Comparison of ENCODE assay signal across 8 cellular contexts in the genomic region with DNA sequence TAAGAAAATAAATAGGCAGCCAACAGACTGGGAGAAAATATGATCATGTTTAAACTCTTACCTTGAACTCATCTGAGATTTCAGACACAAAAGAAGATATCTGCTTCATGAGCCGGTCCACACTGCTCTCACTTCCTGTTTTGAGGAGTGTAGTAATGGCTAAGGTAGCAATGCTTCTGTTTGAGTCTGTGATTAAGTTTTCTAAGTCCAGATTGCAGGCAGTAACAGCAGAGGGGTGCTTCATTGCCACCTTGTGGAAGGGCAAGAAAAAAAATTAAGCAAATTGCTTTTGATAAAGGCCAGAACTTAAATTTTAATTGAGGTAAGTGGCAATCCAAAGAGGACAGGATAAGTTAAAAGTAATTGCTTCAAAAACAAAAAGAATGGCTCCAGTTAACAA.
DNase-seq lines count a peak whose midpoint lies in the region; ATAC-seq and TF ChIP-seq lines count a peak whose summit lies in the region.

No MANE protein-coding gene starts in this region.

- DNase-seq in CD8-positive, alpha-beta T cell, result no peak
- peak; percentile 26 for DNase-seq in RWPE1 (ENCODE audit: low spot score)
- peak; percentile 20 for DNase-seq in hepatocyte (ENCODE audit: low spot score)
- no peak for DNase-seq in coronary artery (ENCODE audit: low spot score)
- DNase-seq in effector CD4-positive, alpha-beta T cell, result no peak

- H3K27ac Mint-ChIP-seq in CD8-positive, alpha-beta T cell, result peak overlapping the region; percentile 35

- ATAC-seq in CD8-positive, alpha-beta T cell, result no peak
- ATAC-seq in GM18861 (IDR thresholded peaks at IDR 0.05; ENCODE audit: unreplicated experiment) (peak; percentile 93), HG03378 (IDR thresholded peaks at IDR 0.05; ENCODE audit: unreplicated experiment) (peak; percentile 89), GM19463 (IDR thresholded peaks at IDR 0.05; ENCODE audit: unreplicated experiment) (no peak)

- H3K27me3 ChIP-seq in CD8-positive, alpha-beta T cell (ENCODE audit: insufficient read depth, low read length), result no peaks in the 10 kb centered on the region
- H3K27me3 ChIP-seq in hepatocyte, result no peaks in the 10 kb centered on the region

- no peaks in the 10 kb centered on the region for H3K27me3 Mint-ChIP-seq in CD8-positive, alpha-beta T cell (ENCODE audit: low read depth)

- POLR2A ChIA-PET in CD8-positive, alpha-beta T cell (lab: Charles Lee), result no interaction called here
- POLR2A ChIA-PET in RWPE1 (lab: Yijun Ruan, JAX; ENCODE audit: low non-redundant PET), result no interaction called here

- intact Hi-C loops in CD8-positive, alpha-beta T cell (cut with DNase I, micrococcal nuclease), result loop anchor here (1.0 to 5.0 kb wide), 3 partner anchors 318 to 489 kb away; partner anchors contain the start of gene KLHDC10 (in 2 of the 2)

- H2AFZ ChIP-seq in hepatocyte, result no peak overlapping the region

- no peaks in the 10 kb centered on the region for H4K20me1 ChIP-seq in hepatocyte (ENCODE audit: insufficient read depth, poor library complexity, severe bottlenecking)

- H3K4me1 ChIP-seq in CD8-positive, alpha-beta T cell (ENCODE audit: insufficient read depth, low read length), result no peaks in the 10 kb centered on the region
- H3K4me1 ChIP-seq in hepatocyte (ENCODE audit: insufficient read depth), result no peaks in the 10 kb centered on the region

- CTCF ChIA-PET in CD8-positive, alpha-beta T cell (lab: Charles Lee), result no interaction called here
- CTCF ChIA-PET in RWPE1 (lab: Yijun Ruan, JAX), result no interaction called here

- no peak overlapping the region for H3K4me3 Mint-ChIP-seq in CD8-positive, alpha-beta T cell

- no peak overlapping the region for H3K4me3 ChIP-seq in CD8-positive, alpha-beta T cell (ENCODE audit: low read depth, low read length)
- no peak overlapping the region for H3K4me3 ChIP-seq in hepatocyte
- H3K4me3 ChIP-seq in coronary artery, result no peak overlapping the region

- no peak overlapping the region for H3K4me2 ChIP-seq in hepatocyte

- peaks cover 17% of the 10 kb centered on the region for H3K36me3 Mint-ChIP-seq in CD8-positive, alpha-beta T cell

- H3K9me3 ChIP-seq in CD8-positive, alpha-beta T cell (ENCODE audit: low read length), result no peaks in the 10 kb centered on the region
- no peaks in the 10 kb centered on the region for H3K9me3 ChIP-seq in hepatocyte (ENCODE audit: low read depth)

- no peak overlapping the region for H3K27ac ChIP-seq in CD8-positive, alpha-beta T cell (ENCODE audit: low read depth, low read length)
- no peak overlapping the region for H3K27ac ChIP-seq in RWPE1
- H3K27ac ChIP-seq in hepatocyte, result no peak overlapping the region
- no peak overlapping the region for H3K27ac ChIP-seq in coronary artery

- TF ChIP-seq CTCF in CD8-positive, alpha-beta T cell (IDR thresholded peaks at IDR 0.05), result no peak
- TF ChIP-seq CTCF in RWPE1 (conservative IDR thresholded peaks at IDR 0.05; ENCODE audit: low read depth) (peak; percentile 28), hepatocyte (IDR thresholded peaks at IDR 0.05; ENCODE audit: poor library complexity) (peak; percentile 28), coronary artery (IDR thresholded peaks at IDR 0.05) (no peak)

- no peaks in the 10 kb centered on the region for H3K36me3 ChIP-seq in CD8-positive, alpha-beta T cell (ENCODE audit: insufficient read depth, low read length)
- no peaks in the 10 kb centered on the region for H3K36me3 ChIP-seq in hepatocyte (replicated peaks; ENCODE audit: insufficient read depth, low read depth)

- H3K9me2 ChIP-seq in hepatocyte (replicated peaks; ENCODE audit: insufficient read depth), result no peaks in the 10 kb centered on the region

- no peaks in the 10 kb centered on the region for H3K79me2 ChIP-seq in hepatocyte

- peaks cover 3% of the 10 kb centered on the region for H3K9me3 Mint-ChIP-seq in CD8-positive, alpha-beta T cell

- H3K4me1 Mint-ChIP-seq in CD8-positive, alpha-beta T cell (ENCODE audit: low read depth), result peaks cover 4% of the 10 kb centered on the region

- 78% methylated on average over 1 of the region's 1 CpG for WGBS in hepatocyte (ENCODE audit: low lambda C conversion rate, missing lambda C conversion rate)

Comparison
In these comparisons a context has a peak if more than half of its experiments do, and no peak if none do; other contexts are left out.
1. ATAC-seq: peak in GM18861 (single experiment) and HG03378 (single experiment); none in CD8-positive, alpha-beta T cell (single experiment) and GM19463 (single experiment).
2. DNase-seq: peak in RWPE1 (single experiment) and hepatocyte (single experiment); none in CD8-positive, alpha-beta T cell (0 of 7), coronary artery (single experiment) and effector CD4-positive, alpha-beta T cell (single experiment).
3. CTCF ChIP-seq: peak in RWPE1 (single experiment) and hepatocyte (single experiment); none in CD8-positive, alpha-beta T cell (single experiment) and coronary artery (single experiment).